In genomic region chr2:189601043-189601442, GRCh38 we compare ENCODE assay signal across 18 cellular contexts. TPM values are rescaled to one million over a fixed set of nuclear protein-coding genes. Genes with fewer than 3 reads are reported as not detected.
DNase-seq lines count a peak whose midpoint lies in the region; FAIRE-seq and TF ChIP-seq lines count a peak whose summit lies in the region.
"Had no signal": no experiment of that assay in that cellular context is flagged by ENCODE, and none has a peak within 500 bp of the region (broad histone marks: within the 10 kb centered on the region; RNA-seq: fewer than 3 reads in every experiment).

No MANE protein-coding gene starts in this region.

- POLR2A ChIA-PET in MCF 10A (lab: Yijun Ruan, JAX) (no interaction called here), RWPE1 (lab: Yijun Ruan, JAX; ENCODE audit: low non-redundant PET) (no interaction called here)

- intact Hi-C loops in MCF 10A (cut with micrococcal nuclease), result no loop called here
- intact Hi-C loops in breast epithelium (cut with DNase I; ENCODE audit: low total_unique reads), result no loop called here

- H3K4me3 ChIP-seq in breast epithelium (no peak overlapping the region), epithelial cell of esophagus (ENCODE audit: low read length) (no peak overlapping the region), small intestine (ENCODE audit: low read depth in 1 of 2, low read length in 2 of 2) (no peak overlapping the region)
- H3K4me3 ChIP-seq: spleen had no signal

- TF ChIP-seq CTCF in MCF 10A (IDR thresholded peaks at IDR 0.05; ENCODE audit: unreplicated experiment) (no peak), breast epithelium (IDR thresholded peaks at IDR 0.05) (no peak), RWPE1 (conservative IDR thresholded peaks at IDR 0.05; ENCODE audit: low read depth) (no peak), epithelial cell of esophagus (IDR thresholded peaks at IDR 0.05; ENCODE audit: insufficient read depth, low read depth, low read length, missing control alignments) (no peak)

- DNase-seq in MCF 10A (ENCODE audit: unreplicated experiment) (peak; percentile 11), breast epithelium (ENCODE audit: low spot score in 2 of 2) (no peak), RWPE1 (ENCODE audit: low spot score) (peak; percentile 27), epithelial cell of esophagus (ENCODE audit: low read depth) (peak; percentile 73), urothelium cell line (ENCODE audit: low spot score) (peak; percentile 33), SHP77 treated with DMSO at 0.1 percent for 48 hours (lab: John Stamatoyannopoulos, UW) (no peak), small intestine (no peak), NCI-H82 (lab: John Stamatoyannopoulos, UW) (no peak)
- DNase-seq: activated CD4-positive, alpha-beta T cell treated with anti-CD3 and anti-CD28 coated beads, Interleukin-2, amount 50 U/mL, for 1 hour; aorta; DMS 273 treated with DMSO at 0.1 percent for 48 hours; effector CD4-positive, alpha-beta T cell; NCI-H446; spleen; substantia nigra had no signal

- H3K27me3 ChIP-seq in breast epithelium, result no peaks in the 10 kb centered on the region
- H3K27me3 ChIP-seq in small intestine (ENCODE audit: control insufficient read depth in 2 of 2, insufficient read depth in 2 of 2, low read length in 2 of 2), result no peaks in the 10 kb centered on the region
- H3K27me3 ChIP-seq: spleen had no signal

- H3K36me3 ChIP-seq in breast epithelium, result no peaks in the 10 kb centered on the region
- H3K36me3 ChIP-seq in small intestine (ENCODE audit: control insufficient read depth in 2 of 2, insufficient read depth in 2 of 2, low read length in 2 of 2), result no peaks in the 10 kb centered on the region
- H3K36me3 ChIP-seq: spleen had no signal

- no TSS peak for BruUV-seq in MCF 10A (replicated peaks; lab: Mats Ljungman, UMichigan)

- H3K4me3 Mint-ChIP-seq in MCF 10A (ENCODE audit: unreplicated experiment), result no peak overlapping the region
- H3K4me3 Mint-ChIP-seq: activated T-helper 1 cell treated with anti-CD3 and anti-CD28 coated beads, Interleukin-12 subunit alpha, Interleukin-12 subunit beta, Interleukin-2, Interleukin-4 antibody, amounts not matched to agents 30 ng/mL and 10 ng/mL and 1 ng/mL, durations not matched to agents 14 hours and 24 hours and 36 hours; T-helper 1 cell treated with Interleukin-12 subunit alpha and Interleukin-12 subunit beta and Interleukin-4 antibody, amounts not matched to agents 30 μg/mL and 1 μg/mL, for 36 hours had no signal

- no peak overlapping the region for H3K27ac Mint-ChIP-seq in MCF 10A (ENCODE audit: low read depth, unreplicated experiment)
- H3K27ac Mint-ChIP-seq: activated T-helper 1 cell treated with anti-CD3 and anti-CD28 coated beads, Interleukin-12 subunit alpha, Interleukin-12 subunit beta, Interleukin-2, Interleukin-4 antibody, amounts not matched to agents 30 ng/mL and 10 ng/mL and 1 ng/mL, durations not matched to agents 14 hours and 24 hours and 36 hours; T-helper 1 cell treated with Interleukin-12 subunit alpha and Interleukin-12 subunit beta and Interleukin-4 antibody, amounts not matched to agents 30 μg/mL and 1 μg/mL, for 36 hours had no signal

- H3K27me3 Mint-ChIP-seq in MCF 10A (ENCODE audit: insufficient read depth, unreplicated experiment), result no peaks in the 10 kb centered on the region

- H3K36me3 Mint-ChIP-seq in MCF 10A (ENCODE audit: insufficient read depth, unreplicated experiment), result no peaks in the 10 kb centered on the region

- no peaks in the 10 kb centered on the region for H3K4me1 Mint-ChIP-seq in MCF 10A (ENCODE audit: insufficient read depth, unreplicated experiment)

- FAIRE-seq in urothelium cell line (lab: Jason Lieb, UNC) (no peak), small intestine (lab: Jason Lieb, UNC) (no peak)
- FAIRE-seq: frontal cortex had no signal

- H3K9me3 ChIP-seq in breast epithelium, result no peaks in the 10 kb centered on the region
- no peaks in the 10 kb centered on the region for H3K9me3 ChIP-seq in small intestine (ENCODE audit: control insufficient read depth, low read depth)
- H3K9me3 ChIP-seq: spleen had no signal

- CTCF ChIA-PET in MCF 10A (lab: Yijun Ruan, JAX) (interaction anchor here (0.5 to 0.7 kb wide), 2 partner anchors 24 to 105 kb away, joined by 3 read pairs; no protein-coding TSS in a partner anchor), RWPE1 (lab: Yijun Ruan, JAX) (interaction anchor here (0.6 kb wide), 1 partner anchor 23 kb away, joined by 4 read pairs; no protein-coding TSS in a partner anchor)

- no peak overlapping the region for H3K27ac ChIP-seq in breast epithelium
- no peak overlapping the region for H3K27ac ChIP-seq in RWPE1
- no peak overlapping the region for H3K27ac ChIP-seq in small intestine (ENCODE audit: low read depth in 1 of 2, low read length in 1 of 2)
- H3K27ac ChIP-seq: spleen had no signal

- H3K9me3 Mint-ChIP-seq in MCF 10A (ENCODE audit: unreplicated experiment), result no peaks in the 10 kb centered on the region
- H3K9me3 Mint-ChIP-seq: activated T-helper 1 cell treated with anti-CD3 and anti-CD28 coated beads, Interleukin-12 subunit alpha, Interleukin-12 subunit beta, Interleukin-2, Interleukin-4 antibody, amounts not matched to agents 30 ng/mL and 10 ng/mL and 1 ng/mL, durations not matched to agents 14 hours and 24 hours and 36 hours; T-helper 1 cell treated with Interleukin-12 subunit alpha and Interleukin-12 subunit beta and Interleukin-4 antibody, amounts not matched to agents 30 μg/mL and 1 μg/mL, for 36 hours had no signal

- H3K4me1 ChIP-seq in breast epithelium (no peaks in the 10 kb centered on the region), small intestine (ENCODE audit: control insufficient read depth in 2 of 2, insufficient read depth in 1 of 2, low read depth in 1 of 2, low read length in 1 of 2) (no peaks in the 10 kb centered on the region)
- H3K4me1 ChIP-seq: spleen had no signal

- WGBS in small intestine, 3 donors, result 71 to 75% (median 72%) methylated on average over 3 of the region's 3 CpGs

- no peak for TF ChIP-seq POLR2A in breast epithelium (IDR thresholded peaks at IDR 0.05)

RNA-seq across cellular contexts. Expression of gene SLC40A1, which starts 20.5 kb away (rescaled TPM):
- 0.15 TPM in 1 of 2 replicates, not detected in the other for total RNA-seq in MCF 10A (2022)
- total RNA-seq in breast epithelium, result 100 to 1,000 TPM in 2 of 3 donors, 10 to 100 TPM in 1; 42.2 to 183 (median 162) TPM
- polyA plus RNA-seq in small intestine, result 100 to 1,000 TPM in 1 of 3 donors, 10 to 100 TPM in 2; 72.6 to 212 (median 97.3) TPM

Comparison
In these comparisons a context has a peak if more than half of its experiments do, and no peak if none do; other contexts are left out.
1. DNase-seq: peak in MCF 10A (single experiment), RWPE1 (single experiment), epithelial cell of esophagus (single experiment) and urothelium cell line (single experiment); none in breast epithelium (0 of 2), SHP77 treated with DMSO at 0.1 percent for 48 hours (single experiment), small intestine (single experiment) and NCI-H82 (single experiment).
2. RNA of gene SLC40A1, which starts 20.5 kb away (total RNA-seq): 42.2 to 183 TPM in breast epithelium; 0.15 TPM in MCF 10A; every median in the first group is over 10 times any median in the second.